Comparison of ENCODE assay signal across 7 cellular contexts in genomic region chr1:45302505-45303331, GRCh38. TPM values are rescaled to one million over a fixed set of nuclear protein-coding genes. Genes with fewer than 3 reads are reported as not detected.
A peak's percentile ranks its signal among the peaks of the same experiment; 100 is the strongest.
DNase-seq lines count a peak whose midpoint lies in the region; ATAC-seq, FAIRE-seq and TF ChIP-seq lines count a peak whose summit lies in the region.

No MANE protein-coding gene starts in this region.

- H2BK120ac ChIP-seq in IMR-90 (ENCODE audit: low read depth, low read length): peak overlapping the region; percentile 22; the same call in 1 of the 2 replicates

- TF ChIP-seq POLR2A in IMR-90 (IDR thresholded peaks at IDR 0.05; ENCODE audit: low read depth, low read length): no peak

- H3K4me1 ChIP-seq in IMR-90 (ENCODE audit: control insufficient read depth, insufficient read depth, low read length): peaks cover 4% of the 10 kb centered on the region; the same call in 1 of the 2 replicates
- peaks cover 0 to 10% of the 10 kb centered on the region in 2 donors for H3K4me1 ChIP-seq in kidney (ENCODE audit: control insufficient read depth in 1 of 2, insufficient read depth in 1 of 2, low read depth in 1 of 2, low read length in 2 of 2)

- H4K8ac ChIP-seq in IMR-90 (ENCODE audit: low read depth in 2 of 2, low read length in 2 of 2): peak overlapping the region; percentile 94 to 97

- FAIRE-seq in kidney (lab: Jason Lieb, UNC): no peak

- dilution Hi-C loops in IMR-90 (cut with HindIII; ENCODE audit: low sequenced_read_pairs, unreplicated experiment): no loop called here

- H2AFZ ChIP-seq in IMR-90 (replicated peaks; ENCODE audit: low read length, poor library complexity): peak overlapping the region; percentile 82

- CTCF ChIA-PET in IMR-90 (lab: Yijun Ruan, JAX): interaction anchor here (0.6 to 7.2 kb wide), 7 partner anchors 11 to 291 kb away, joined by 3 to 53 read pairs (median 5); partner anchors contain the start of gene UROD

- no peak for DNase-seq in IMR-90
- no peak for DNase-seq in activated naive CD8-positive, alpha-beta T cell treated with anti-CD3 and anti-CD28 coated beads, Interleukin-2, amount 50 U/mL, for 24 hours
- no peak for DNase-seq in kidney
- no peak for DNase-seq in substantia nigra (lab: John Stamatoyannopoulos, UW)
- no peak for DNase-seq in dedifferentiated amniotic fluid mesenchymal stem cell (ENCODE audit: extremely low spot score)
- DNase-seq in foreskin melanocyte: no peak

- intact Hi-C loops in IMR-90 (cut with micrococcal nuclease) (loop anchor here (2.0 to 10.0 kb wide), 6 partner anchors 95 to 585 kb away; partner anchors contain the start of genes BTBD19, DYNLT4, PLK3 and RNU5D-1), kidney (cut with DNase I) (no loop called here)

- peak overlapping the region; percentile 82 for H3K14ac ChIP-seq in IMR-90 (replicated peaks; ENCODE audit: low read depth, low read length)

- peak overlapping the region; percentile 16; the same call in 1 of the 2 replicates for H4K5ac ChIP-seq in IMR-90 (ENCODE audit: low read depth, low read length)

- POLR2A ChIA-PET in IMR-90 (lab: Charles Lee; ENCODE audit: unreplicated experiment): interaction anchor here (0.6 to 1.1 kb wide), 8 partner anchors 90 to 943 kb away, joined by 3 to 7 read pairs (median 4); partner anchors contain the start of genes HECTD3, PLK3 and UROD

- no peaks in the 10 kb centered on the region for H3K27me3 ChIP-seq in IMR-90 (ENCODE audit: control insufficient read depth, insufficient read depth, low read length)

- TF ChIP-seq CTCF in IMR-90 (conservative IDR thresholded peaks at IDR 0.05; ENCODE audit: low read depth, low read length) (no peak), kidney (IDR thresholded peaks at IDR 0.05; ENCODE audit: borderline replicate concordance, extremely low read depth, insufficient read depth) (no peak)

- H3K9me1 ChIP-seq in IMR-90 (ENCODE audit: insufficient read depth, low read length): no peaks in the 10 kb centered on the region

- peak overlapping the region; percentile 97 for H3K27ac Mint-ChIP-seq in activated naive CD8-positive, alpha-beta T cell treated with anti-CD3 and anti-CD28 coated beads, Interleukin-2, amount 50 U/mL, for 24 hours

- H2BK20ac ChIP-seq in IMR-90 (ENCODE audit: low read depth, low read length): no peak overlapping the region

- 97% methylated on average over 5 of the region's 25 CpGs; no CpG with 5 or more reads in 1 of the 2 experiments for WGBS in IMR-90 (ENCODE audit: extremely low coverage in 2 of 2, insufficient read length in 1 of 2), 2 experiments

- H2AK9ac ChIP-seq in IMR-90 (replicated peaks; ENCODE audit: low read depth, low read length, poor library complexity): peak overlapping the region; percentile 85

- H3K36me3 Mint-ChIP-seq in activated naive CD8-positive, alpha-beta T cell treated with anti-CD3 and anti-CD28 coated beads, Interleukin-2, amount 50 U/mL, for 24 hours (ENCODE audit: low read depth): no peaks in the 10 kb centered on the region

- peak overlapping the region; percentile 91 for H3K4ac ChIP-seq in IMR-90 (ENCODE audit: low read depth, low read length)

- H2BK15ac ChIP-seq in IMR-90 (ENCODE audit: low read depth, low read length): no peak overlapping the region; the same call in 2 of the 3 replicates

- H3K27me3 Mint-ChIP-seq in activated naive CD8-positive, alpha-beta T cell treated with anti-CD3 and anti-CD28 coated beads, Interleukin-2, amount 50 U/mL, for 24 hours: no peaks in the 10 kb centered on the region

- peak overlapping the region; percentile 82 for H2AK5ac ChIP-seq in IMR-90 (ENCODE audit: low read depth, low read length)

- H3K4me3 ChIP-seq in IMR-90 (ENCODE audit: insufficient read depth, low read depth, low read length) (peak overlapping the region; percentile 52), kidney (ENCODE audit: low read length in 2 of 2) (peak overlapping the region; percentile 68 to 77)

- H3K27ac ChIP-seq in IMR-90 (ENCODE audit: insufficient read depth, low read length) (peak overlapping the region; percentile 60), kidney (ENCODE audit: low read depth in 2 of 2, low read length in 2 of 2) (peak overlapping the region; percentile 78 to 80), substantia nigra (ENCODE audit: low read depth, low read length, poor library complexity, severe bottlenecking) (peak overlapping the region; percentile 76)

- no peak for ATAC-seq in IMR-90 (ENCODE audit: low read depth)
- ATAC-seq in activated naive CD8-positive, alpha-beta T cell treated with anti-CD3 and anti-CD28 coated beads, Interleukin-2, amount 50 U/mL, for 24 hours: no peak
- no peak for ATAC-seq in GM19023 (IDR thresholded peaks at IDR 0.05; ENCODE audit: unreplicated experiment)

- H2BK5ac ChIP-seq in IMR-90 (ENCODE audit: low read depth, low read length, poor library complexity, severe bottlenecking): peak overlapping the region; percentile 60

- H4K91ac ChIP-seq in IMR-90 (ENCODE audit: insufficient read depth, low read depth, low read length): peak overlapping the region; percentile 74

- peak overlapping the region; percentile 92 for H3K4me3 Mint-ChIP-seq in activated naive CD8-positive, alpha-beta T cell treated with anti-CD3 and anti-CD28 coated beads, Interleukin-2, amount 50 U/mL, for 24 hours

- in situ Hi-C loops in IMR-90 (cut with MboI; ENCODE audit: low sequenced_read_pairs): loop anchor here (5.0 to 10.0 kb wide), 2 partner anchors 290 to 468 kb away; partner anchors contain the start of genes HECTD3 and UROD

- H3K9me3 Mint-ChIP-seq in activated naive CD8-positive, alpha-beta T cell treated with anti-CD3 and anti-CD28 coated beads, Interleukin-2, amount 50 U/mL, for 24 hours: no peaks in the 10 kb centered on the region

- no peaks in the 10 kb centered on the region for H3K36me3 ChIP-seq in IMR-90 (ENCODE audit: control insufficient read depth, insufficient read depth, low read length)
- no peaks in the 10 kb centered on the region for H3K36me3 ChIP-seq in kidney (ENCODE audit: control insufficient read depth in 1 of 2, insufficient read depth in 2 of 2, low read length in 2 of 2)

- H3K4me1 Mint-ChIP-seq in activated naive CD8-positive, alpha-beta T cell treated with anti-CD3 and anti-CD28 coated beads, Interleukin-2, amount 50 U/mL, for 24 hours: peaks cover 42% of the 10 kb centered on the region

- BruUV-seq in IMR-90 (replicated peaks; lab: Mats Ljungman, UMichigan): no TSS peak

- H3K4me2 ChIP-seq in IMR-90 (ENCODE audit: low read depth, low read length): peak overlapping the region; percentile 70

- no peak overlapping the region for H3K56ac ChIP-seq in IMR-90 (ENCODE audit: extremely low read depth, insufficient read depth, low read length)

- no peaks in the 10 kb centered on the region for H4K20me1 ChIP-seq in IMR-90 (ENCODE audit: insufficient read depth, low read length)

- H3K9ac ChIP-seq in IMR-90 (ENCODE audit: low read depth, low read length) (peak overlapping the region; percentile 68), kidney (ENCODE audit: low read length in 2 of 2) (peak overlapping the region; percentile 65 to 81)

- peak overlapping the region; percentile 4; the same call in 1 of the 2 replicates for H3K23ac ChIP-seq in IMR-90 (ENCODE audit: low read depth, low read length)

- H3K79me1 ChIP-seq in IMR-90 (ENCODE audit: low read depth in 1 of 2, low read length in 2 of 2): peaks cover 0 to 11% of the 10 kb centered on the region in 2 experiments; a peak in 2 of 4 replicates

- no peak for TF ChIP-seq RAD21 in IMR-90 (IDR thresholded peaks at IDR 0.05; ENCODE audit: low read length)

- H3K9me3 ChIP-seq in IMR-90 (ENCODE audit: control insufficient read depth, insufficient read depth, low read length) (no peaks in the 10 kb centered on the region), kidney (ENCODE audit: control insufficient read depth in 1 of 2, low read length in 2 of 2) (no peaks in the 10 kb centered on the region)

- no peak overlapping the region; the same call in 1 of the 2 replicates for H3K18ac ChIP-seq in IMR-90 (ENCODE audit: low read depth, low read length)

TF ChIP-seq in IMR-90, 13 proteins besides CTCF, POLR2A, EP300 and RAD21:
- TF ChIP-seq RFX5 (IDR thresholded peaks at IDR 0.05; ENCODE audit: low read depth, low read length): no peak

RNA-seq across cellular contexts. Expression of gene HPDL, which starts 24.0 kb away (rescaled TPM):
- total RNA-seq in IMR-90 (2012; rRNA removed) (0.54 and 0.56 TPM in 2 replicates), kidney (0.66 TPM)
- polyA plus RNA-seq in IMR-90 (2012; rRNA removed) (1.1 and 1.5 TPM in 2 replicates), kidney (ENCODE audit: insufficient read depth, low read depth, low replicate concordance) (not detected)
- polyA plus RNA-seq in IMR-90 (2012; cell fraction: cytosol; rRNA removed): 1.1 and 1.5 TPM in 2 replicates
- 0.44 and 1.0 TPM in 2 replicates for polyA plus RNA-seq in IMR-90 (2012; cell fraction: nucleus; rRNA removed; ENCODE audit: low replicate concordance)

RNA-seq across cellular contexts. Expression of gene TOE1, which starts 37.3 kb away (rescaled TPM):
- 18.6 and 18.9 TPM in 2 replicates for total RNA-seq in IMR-90 (2012; rRNA removed)
- 15.5 and 16.8 TPM in 2 replicates for polyA plus RNA-seq in IMR-90 (2012; rRNA removed)
- polyA plus RNA-seq in IMR-90 (2012; cell fraction: cytosol; rRNA removed): 9.0 and 11.3 TPM in 2 replicates
- 16.8 and 18.9 TPM in 2 replicates for polyA plus RNA-seq in IMR-90 (2012; cell fraction: nucleus; rRNA removed; ENCODE audit: low replicate concordance)
- total RNA-seq in kidney: 10.4 TPM
- 7.3 TPM for polyA plus RNA-seq in kidney (ENCODE audit: insufficient read depth, low read depth, low replicate concordance)

RNA-seq across cellular contexts. Expression of gene MUTYH, which starts 37.5 kb away (rescaled TPM):
- total RNA-seq in IMR-90 (2012; rRNA removed): 8.9 and 9.1 TPM in 2 replicates
- 14.3 and 14.6 TPM in 2 replicates for polyA plus RNA-seq in IMR-90 (2012; rRNA removed)
- 7.2 and 8.2 TPM in 2 replicates for polyA plus RNA-seq in IMR-90 (2012; cell fraction: cytosol; rRNA removed)
- polyA plus RNA-seq in IMR-90 (2012; cell fraction: nucleus; rRNA removed; ENCODE audit: low replicate concordance): 43.0 and 103 TPM in 2 replicates
- total RNA-seq in kidney: 29.0 TPM
- 24.1 TPM for polyA plus RNA-seq in kidney (ENCODE audit: insufficient read depth, low read depth, low replicate concordance)
